Comparison of ENCODE assay signal across 20 cellular contexts in the genomic region with DNA sequence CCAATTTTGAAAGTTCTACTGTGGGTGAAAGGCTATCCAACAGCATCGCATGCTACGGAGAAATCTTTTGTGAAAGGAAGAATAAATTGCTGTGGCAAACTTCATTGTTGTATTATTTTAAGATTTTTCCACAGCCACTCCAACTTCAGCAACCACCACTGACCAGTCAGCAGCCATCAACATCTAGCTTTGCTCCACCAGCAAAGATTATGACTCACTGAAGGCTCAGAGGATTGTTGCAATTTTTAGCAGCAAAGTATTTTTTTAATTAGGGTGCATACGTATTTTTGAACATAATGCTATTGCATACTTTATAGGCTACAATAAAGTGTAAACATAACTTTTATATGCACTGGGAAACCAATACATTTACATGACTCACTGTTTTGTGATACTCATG.
DNase-seq lines count a peak whose midpoint lies in the region; ATAC-seq and TF ChIP-seq lines count a peak whose summit lies in the region.
"Had no signal": no experiment of that assay in that cellular context is flagged by ENCODE, and none has a peak within 500 bp of the region (broad histone marks: within the 10 kb centered on the region; RNA-seq: fewer than 3 reads in every experiment).

No MANE protein-coding gene starts in this region.

- no peak overlapping the region for H3K27ac ChIP-seq in mammary epithelial cell (ENCODE audit: insufficient read depth, low read depth, low read length)
- H3K27ac ChIP-seq: 22Rv1; BLaER1 treated with 17β-estradiol and CSF1 and Interleukin-3, amounts not matched to agents 10 nM and 100 nM; SJCRH30 had no signal

- H3K9ac ChIP-seq in mammary epithelial cell (ENCODE audit: insufficient read depth, low read length) (no peak overlapping the region), adipocyte (ENCODE audit: low read length) (no peak overlapping the region)
- H3K9ac ChIP-seq: BLaER1 treated with 17β-estradiol and CSF1 and Interleukin-3, amounts not matched to agents 10 nM and 100 nM had no signal

- H3K36me3 Mint-ChIP-seq in MCF 10A (ENCODE audit: insufficient read depth, unreplicated experiment) (no peaks in the 10 kb centered on the region), CD14-positive monocyte (no peaks in the 10 kb centered on the region)
- H3K36me3 Mint-ChIP-seq: CD8-positive, alpha-beta T cell; IgD-negative memory B cell had no signal

- in situ Hi-C loops in mammary epithelial cell (cut with MboI; ENCODE audit: low sequenced_read_pairs in 2 of 2) = no loop called here

- no peak overlapping the region for H3K4me2 ChIP-seq in mammary epithelial cell (ENCODE audit: insufficient read depth, low read depth, low read length)
- H3K4me2 ChIP-seq: BLaER1 treated with 17β-estradiol and CSF1 and Interleukin-3, amounts not matched to agents 10 nM and 100 nM had no signal

- no peaks in the 10 kb centered on the region for H3K4me1 ChIP-seq in mammary epithelial cell (ENCODE audit: insufficient read depth, low read length)
- H3K4me1 ChIP-seq in adipocyte (ENCODE audit: control insufficient read depth, insufficient read depth, low read length) = no peaks in the 10 kb centered on the region
- H3K4me1 ChIP-seq: BLaER1 treated with 17β-estradiol and CSF1 and Interleukin-3, amounts not matched to agents 10 nM and 100 nM; SJCRH30 had no signal

- ATAC-seq in GM19395 (IDR thresholded peaks at IDR 0.05; ENCODE audit: unreplicated experiment) (no peak), HG03159 (IDR thresholded peaks at IDR 0.05; ENCODE audit: unreplicated experiment) (no peak)
- ATAC-seq: CD8-positive, alpha-beta T cell had no signal

- intact Hi-C loops in MCF 10A (cut with micrococcal nuclease) = no loop called here
- intact Hi-C loops in mammary epithelial cell (cut with micrococcal nuclease) = no loop called here
- intact Hi-C loops in CD14-positive monocyte (cut with micrococcal nuclease) = no loop called here

- BruUV-seq in MCF 10A (replicated peaks; lab: Mats Ljungman, UMichigan) (no TSS peak), mammary epithelial cell (replicated peaks; lab: Mats Ljungman, UMichigan) (no TSS peak)

- no peak for TF ChIP-seq CTCF in MCF 10A (IDR thresholded peaks at IDR 0.05; ENCODE audit: unreplicated experiment)
- no peak for TF ChIP-seq CTCF in mammary epithelial cell (conservative IDR thresholded peaks at IDR 0.05 in 1 of 2, IDR thresholded peaks at IDR 0.05 in 1 of 2; ENCODE audit: extremely low read depth in 1 of 2, insufficient read depth in 1 of 2, low read depth in 1 of 2, low read length in 2 of 2)
- no peak for TF ChIP-seq CTCF in CD14-positive monocyte (IDR thresholded peaks at IDR 0.05)

- H3K9me3 Mint-ChIP-seq in MCF 10A (ENCODE audit: unreplicated experiment) (no peaks in the 10 kb centered on the region), CD14-positive monocyte (peaks cover 0 to 6% (median 2%) of the 10 kb centered on the region in 7 donors)

- H2AFZ ChIP-seq in mammary epithelial cell (ENCODE audit: low read depth, low read length) = no peak overlapping the region

- no peaks in the 10 kb centered on the region for H3K27me3 ChIP-seq in mammary epithelial cell (ENCODE audit: insufficient read depth, low read length)
- H3K27me3 ChIP-seq in adipocyte (replicated peaks; ENCODE audit: control insufficient read depth, insufficient read depth, low read length) = no peaks in the 10 kb centered on the region
- H3K27me3 ChIP-seq: BLaER1 treated with 17β-estradiol and CSF1 and Interleukin-3, amounts not matched to agents 10 nM and 100 nM; SJCRH30 had no signal

- CTCF ChIA-PET in MCF 10A (lab: Yijun Ruan, JAX) (no interaction called here), mammary epithelial cell (lab: Charles Lee; ENCODE audit: low non-redundant PET) (no interaction called here)

- H3K27me3 Mint-ChIP-seq in MCF 10A (ENCODE audit: insufficient read depth, unreplicated experiment) (no peaks in the 10 kb centered on the region), CD14-positive monocyte (ENCODE audit: low read depth in 3 of 3) (no peaks in the 10 kb centered on the region)
- H3K27me3 Mint-ChIP-seq: IgD-negative memory B cell had no signal

- H3K27ac Mint-ChIP-seq in MCF 10A (ENCODE audit: low read depth, unreplicated experiment) = no peak overlapping the region
- no peak overlapping the region for H3K27ac Mint-ChIP-seq in CD14-positive monocyte
- H3K27ac Mint-ChIP-seq: CD8-positive, alpha-beta T cell; IgD-negative memory B cell had no signal

- H3K79me2 ChIP-seq in mammary epithelial cell (ENCODE audit: insufficient read depth, low read length) = no peaks in the 10 kb centered on the region

- H3K4me3 Mint-ChIP-seq in MCF 10A (ENCODE audit: unreplicated experiment) = no peak overlapping the region
- H3K4me3 Mint-ChIP-seq in CD14-positive monocyte = no peak overlapping the region
- H3K4me3 Mint-ChIP-seq: CD8-positive, alpha-beta T cell; IgD-negative memory B cell had no signal

- WGBS in mammary epithelial cell (ENCODE audit: low coverage, missing lambda C conversion rate) = 85% methylated on average over 3 of the region's 3 CpGs

- dilution Hi-C loops in mammary epithelial cell (cut with HindIII; ENCODE audit: low sequenced_read_pairs) = no loop called here

- H3K4me1 Mint-ChIP-seq in MCF 10A (ENCODE audit: insufficient read depth, unreplicated experiment) (no peaks in the 10 kb centered on the region), CD14-positive monocyte (no peaks in the 10 kb centered on the region)
- H3K4me1 Mint-ChIP-seq: IgD-negative memory B cell had no signal

- POLR2A ChIA-PET in MCF 10A (lab: Yijun Ruan, JAX) = interaction anchor here (0.6 kb wide), 1 partner anchor 30 kb away, joined by 3 read pairs; no protein-coding TSS in a partner anchor

- H3K9me3 ChIP-seq in mammary epithelial cell (replicated peaks; ENCODE audit: insufficient read depth, low read length) (no peaks in the 10 kb centered on the region), adipocyte (ENCODE audit: control insufficient read depth, low read length) (no peaks in the 10 kb centered on the region)
- H3K9me3 ChIP-seq: SJCRH30 had no signal

- no peaks in the 10 kb centered on the region for H4K20me1 ChIP-seq in mammary epithelial cell (ENCODE audit: insufficient read depth, low read length)
- H4K20me1 ChIP-seq: BLaER1 treated with 17β-estradiol and CSF1 and Interleukin-3, amounts not matched to agents 10 nM and 100 nM had no signal

- no peak overlapping the region for H3K4me3 ChIP-seq in mammary epithelial cell (replicated peaks in 1 of 3; ENCODE audit: insufficient read depth in 1 of 3, low read depth in 2 of 3, low read length in 3 of 3)
- no peak overlapping the region for H3K4me3 ChIP-seq in adipocyte (ENCODE audit: low read length)
- H3K4me3 ChIP-seq: BLaER1 treated with 17β-estradiol and CSF1 and Interleukin-3, amounts not matched to agents 10 nM and 100 nM; SJCRH30 had no signal

- no peaks in the 10 kb centered on the region for H3K36me3 ChIP-seq in mammary epithelial cell (ENCODE audit: insufficient read depth, low read length)
- no peaks in the 10 kb centered on the region for H3K36me3 ChIP-seq in adipocyte (ENCODE audit: control insufficient read depth, insufficient read depth, low read length, severe bottlenecking)
- H3K36me3 ChIP-seq: BLaER1 treated with 17β-estradiol and CSF1 and Interleukin-3, amounts not matched to agents 10 nM and 100 nM; SJCRH30 had no signal

- peak; percentile 29 for DNase-seq in MCF 10A (ENCODE audit: unreplicated experiment)
- DNase-seq in mammary epithelial cell = no peak
- peak; percentile 22 for DNase-seq in H4 (ENCODE audit: low spot score)
- DNase-seq in adipocyte (ENCODE audit: low read depth) = peak; percentile 80
- DNase-seq in HuH-7 (ENCODE audit: low spot score) = no peak
- DNase-seq in CD14-positive monocyte (ENCODE audit: low spot score) = no peak
- DNase-seq: CD8-positive, alpha-beta T cell; H7; NCI-H1694; NCI-H2081 treated with DMSO at 0.1 percent for 48 hours; NCI-H2171 treated with DMSO at 0.1 percent for 48 hours; NCI-H524 treated with DMSO at 0.1 percent for 48 hours; NCI-H82; SJCRH30; T-helper 1 cell had no signal

Comparison
In these comparisons a context has a peak if more than half of its experiments do, and no peak if none do; other contexts are left out.
1. DNase-seq: peak in MCF 10A (single experiment), H4 (single experiment) and adipocyte (single experiment); none in mammary epithelial cell (single experiment), HuH-7 (single experiment) and CD14-positive monocyte (single experiment).